ENCODE assay signal across 11 cellular contexts in genomic region chr1:8687053-8687452, GRCh38.
DNase-seq lines count a peak whose midpoint lies in the region; ATAC-seq and TF ChIP-seq lines count a peak whose summit lies in the region.
"Had no signal": no experiment of that assay in that cellular context is flagged by ENCODE, and none has a peak within 500 bp of the region (broad histone marks: within the 10 kb centered on the region; RNA-seq: fewer than 3 reads in every experiment).

No MANE protein-coding gene starts in this region.

- peaks cover 89% of the 10 kb centered on the region for H3K79me2 ChIP-seq in MM.1S (ENCODE audit: low read length)

- H3F3A ChIP-seq in MM.1S (ENCODE audit: insufficient read depth, low read length) = no peaks in the 10 kb centered on the region

- no peak for TF ChIP-seq EP300 in sigmoid colon (IDR thresholded peaks at IDR 0.05)

- WGBS in esophagus squamous epithelium, 2 donors = 36 to 51% methylated on average over 4 of the region's 4 CpGs
- 4 to 22% methylated on average over 4 of the region's 4 CpGs for WGBS in sigmoid colon, 2 donors

- TF ChIP-seq CTCF in esophagus squamous epithelium (IDR thresholded peaks at IDR 0.05) = no peak
- TF ChIP-seq CTCF in sigmoid colon (IDR thresholded peaks at IDR 0.05) = no peak
- TF ChIP-seq CTCF in MM.1S (IDR thresholded peaks at IDR 0.05; ENCODE audit: low read length) = no peak

- H3K36me3 ChIP-seq in esophagus squamous epithelium = no peaks in the 10 kb centered on the region
- H3K36me3 ChIP-seq in sigmoid colon = no peaks in the 10 kb centered on the region
- H3K36me3 ChIP-seq in MM.1S (replicated peaks; ENCODE audit: insufficient read depth, low read length) = no peaks in the 10 kb centered on the region
- H3K36me3 ChIP-seq: SJSA1 had no signal

- DNase-seq in NCI-H510A (lab: John Stamatoyannopoulos, UW) (peak; percentile 46), esophagus squamous epithelium (lab: John Stamatoyannopoulos, UW) (no peak), sigmoid colon (no peak), middle frontal gyrus (ENCODE audit: extremely low spot score, low spot score) (no peak), MM.1S (no peak)
- DNase-seq: activated naive CD4-positive, alpha-beta T cell treated with Interleukin-2 at 50 U/mL for 16 hours; nucleus accumbens had no signal

- H3K27me3 ChIP-seq in esophagus squamous epithelium (no peaks in the 10 kb centered on the region), sigmoid colon (no peaks in the 10 kb centered on the region), MM.1S (replicated peaks; ENCODE audit: insufficient read depth, low read length) (no peaks in the 10 kb centered on the region)
- H3K27me3 ChIP-seq: SJSA1 had no signal

- H3K9me2 ChIP-seq in MM.1S (replicated peaks; ENCODE audit: insufficient read depth, low read length) = no peaks in the 10 kb centered on the region

- H4K20me1 ChIP-seq in MM.1S (ENCODE audit: insufficient read depth, low read length) = no peaks in the 10 kb centered on the region

- H2AFZ ChIP-seq in MM.1S (ENCODE audit: low read length) = no peak overlapping the region

- TF ChIP-seq POLR2A in esophagus squamous epithelium (IDR thresholded peaks at IDR 0.05) (no peak), sigmoid colon (IDR thresholded peaks at IDR 0.05) (no peak)

- H3K4me3 ChIP-seq in esophagus squamous epithelium (no peak overlapping the region), sigmoid colon (no peak overlapping the region), MM.1S (ENCODE audit: low read length) (no peak overlapping the region)
- H3K4me3 ChIP-seq: SJSA1 had no signal

- H3K9me3 ChIP-seq in esophagus squamous epithelium = no peaks in the 10 kb centered on the region
- no peaks in the 10 kb centered on the region for H3K9me3 ChIP-seq in sigmoid colon
- no peaks in the 10 kb centered on the region for H3K9me3 ChIP-seq in MM.1S (replicated peaks; ENCODE audit: insufficient read depth, low read length)
- H3K9me3 ChIP-seq: SJSA1 had no signal

- peak; percentile 62 for ATAC-seq in GM18907 (IDR thresholded peaks at IDR 0.05; ENCODE audit: unreplicated experiment)
- ATAC-seq in HG03520 (IDR thresholded peaks at IDR 0.05; ENCODE audit: unreplicated experiment) = no peak
- no peak for ATAC-seq in GM18511 (IDR thresholded peaks at IDR 0.05; ENCODE audit: unreplicated experiment)

- H3K9ac ChIP-seq in MM.1S (ENCODE audit: low read length) = no peak overlapping the region

- H3K27ac ChIP-seq in esophagus squamous epithelium (peak overlapping the region in 3 of 4 donors; percentile 28 to 61 (median 58)), sigmoid colon (peak overlapping the region; percentile 12 to 69 (median 56)), MM.1S (ENCODE audit: low read length) (no peak overlapping the region)
- H3K27ac ChIP-seq: SJSA1 had no signal

- H3K4me1 ChIP-seq in esophagus squamous epithelium (peaks cover 0 to 61% (median 13%) of the 10 kb centered on the region in 3 donors), sigmoid colon (peaks cover 0 to 43% (median 31%) of the 10 kb centered on the region in 4 donors), MM.1S (ENCODE audit: low read length) (peaks cover 8% of the 10 kb centered on the region; the same call in 1 of the 2 replicates)

- no peak overlapping the region for H3K4me2 ChIP-seq in MM.1S (ENCODE audit: low read depth, low read length)

- intact Hi-C loops in esophagus squamous epithelium (cut with DNase I) = no loop called here
- intact Hi-C loops in sigmoid colon (cut with DNase I) = no loop called here
